19 cellular contexts compared by ENCODE assay signal in the genomic region with DNA sequence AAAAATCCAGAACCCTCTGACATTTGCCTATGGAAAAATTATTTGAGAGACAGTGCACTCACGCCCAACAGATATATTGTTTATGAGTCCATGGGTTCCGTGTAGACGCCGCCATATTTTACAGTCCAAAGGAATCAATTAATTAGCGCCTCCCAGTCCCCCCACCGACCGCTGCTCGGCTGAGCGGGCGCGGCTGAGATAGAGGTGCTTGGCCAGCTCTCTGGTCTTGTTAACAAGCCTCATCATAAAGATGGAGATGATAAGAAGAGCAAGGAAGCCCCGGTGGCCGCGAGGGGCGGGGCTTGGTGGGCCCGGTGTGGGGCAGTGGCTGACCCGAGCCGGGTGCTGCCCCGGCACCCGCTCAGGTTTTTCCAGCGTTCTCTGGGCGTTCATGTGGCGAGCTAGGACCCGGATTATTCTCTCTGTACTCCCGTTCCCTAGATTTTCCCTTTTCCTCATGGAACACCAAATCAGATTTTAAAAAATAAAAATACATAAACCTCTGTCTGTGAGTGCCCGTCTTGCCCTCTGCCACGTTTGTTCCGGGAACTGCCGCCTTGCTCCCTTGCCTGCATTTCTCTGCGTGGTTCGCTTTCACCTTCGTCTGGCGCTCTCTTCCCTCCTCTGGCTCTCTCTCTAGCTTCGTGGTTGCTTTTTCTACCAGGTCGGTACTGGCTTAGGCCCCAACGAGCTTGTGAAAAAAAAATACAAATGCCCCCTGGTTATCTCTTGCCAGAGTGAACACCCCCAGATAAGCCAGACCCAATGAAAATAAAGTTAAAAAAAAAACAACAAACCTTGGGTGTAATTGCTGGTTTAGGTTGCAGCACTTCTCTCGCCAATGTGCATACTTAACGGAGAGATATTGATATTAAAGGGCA. TPM values are rescaled to one million over a fixed set of nuclear protein-coding genes. Genes with fewer than 3 reads are reported as not detected.
DNase-seq lines count a peak whose midpoint lies in the region; ATAC-seq, FAIRE-seq and TF ChIP-seq lines count a peak whose summit lies in the region.
"Had no signal": no experiment of that assay in that cellular context is flagged by ENCODE, and none has a peak within 500 bp of the region (broad histone marks: within the 10 kb centered on the region; RNA-seq: fewer than 3 reads in every experiment).

No MANE protein-coding gene starts in this region.

- H3F3A ChIP-seq in Loucy (ENCODE audit: low read depth), result 0 out of 2 replicates have a peak, but pooled peaks cover 3% of the 10 kb centered on the region

- DNase-seq in ELR (ENCODE audit: low read depth), result peak; percentile 49
- no peak for DNase-seq in endothelial cell of umbilical vein (ENCODE audit: low read depth, low spot score)
- no peak for DNase-seq in gastrocnemius medialis
- no peak for DNase-seq in NCI-H446 treated with DMSO at 0.1 percent for 48 hours (lab: John Stamatoyannopoulos, UW)
- DNase-seq in ACHN, result no peak
- DNase-seq: amniotic stem cell; C1 segment of cervical spinal cord; effector CD8-positive, alpha-beta T cell; left colon; NCI-H1436 treated with DMSO at 0.1 percent for 48 hours; transverse colon had no signal

- H3K79me2 ChIP-seq in Loucy (ENCODE audit: insufficient read depth, low read length), result peaks cover 16% of the 10 kb centered on the region
- no peaks in the 10 kb centered on the region for H3K79me2 ChIP-seq in endothelial cell of umbilical vein (ENCODE audit: control insufficient read depth, insufficient read depth, low read length)

- H3K27ac ChIP-seq in endothelial cell of umbilical vein (ENCODE audit: insufficient read depth, low read depth, low read length), result no peak overlapping the region
- peak overlapping the region; percentile 22 to 74 (median 71) for H3K27ac ChIP-seq in gastrocnemius medialis
- H3K27ac ChIP-seq: pancreas, transverse colon had no signal

- H3K9me1 ChIP-seq in endothelial cell of umbilical vein (replicated peaks; ENCODE audit: control insufficient read depth, extremely low read depth, insufficient read depth, low read length), result no peaks in the 10 kb centered on the region

- H3K4me3 ChIP-seq in Loucy (ENCODE audit: low read length, poor library complexity, severe bottlenecking), result no peak overlapping the region
- H3K4me3 ChIP-seq in endothelial cell of umbilical vein (replicated peaks in 1 of 3; ENCODE audit: insufficient read depth in 1 of 3, low read depth in 1 of 3, low read length in 3 of 3), result no peak overlapping the region
- H3K4me3 ChIP-seq in gastrocnemius medialis, result peak overlapping the region in 2 of 4 donors; percentile 1 to 17
- H3K4me3 ChIP-seq: pancreas, smooth muscle cell, transverse colon had no signal

- peak overlapping the region; percentile 78 for H3K4me2 ChIP-seq in Loucy (ENCODE audit: low read depth, low read length, poor library complexity, severe bottlenecking)
- H3K4me2 ChIP-seq in endothelial cell of umbilical vein (ENCODE audit: insufficient read depth, low read length), result no peak overlapping the region
- H3K4me2 ChIP-seq: smooth muscle cell had no signal

- TF ChIP-seq POLR2A in endothelial cell of umbilical vein (IDR thresholded peaks at IDR 0.05; ENCODE audit: low read depth, low read length) (no peak), gastrocnemius medialis (IDR thresholded peaks at IDR 0.05) (no peak)

- H3K9me3 ChIP-seq in Loucy (ENCODE audit: insufficient read depth, low read depth, low read length) (no peaks in the 10 kb centered on the region), endothelial cell of umbilical vein (replicated peaks; ENCODE audit: control insufficient read depth, insufficient read depth, low read length) (no peaks in the 10 kb centered on the region), gastrocnemius medialis (no peaks in the 10 kb centered on the region)
- H3K9me3 ChIP-seq: pancreas, transverse colon had no signal

- CTCF ChIA-PET in endothelial cell of umbilical vein (lab: Charles Lee), result no interaction called here

- in situ Hi-C loops in gastrocnemius medialis (cut with MboI; ENCODE audit: low sequenced_read_pairs in 4 of 4) (no loop called here), ACHN (cut with HindIII; ENCODE audit: low pct_ligation_motif_present, low pct_unique_long_range_greater_than_20kb, low sequenced_read_pairs) (no loop called here)

- H3K27me3 ChIP-seq in Loucy (ENCODE audit: insufficient read depth, low read length, poor library complexity, severe bottlenecking), result no peaks in the 10 kb centered on the region
- H3K27me3 ChIP-seq in endothelial cell of umbilical vein (ENCODE audit: control insufficient read depth in 2 of 2, insufficient read depth in 2 of 2, low read length in 2 of 2), result peaks cover 89 to 99% of the 10 kb centered on the region in 2 experiments
- H3K27me3 ChIP-seq in gastrocnemius medialis, result peaks cover 86 to 99% (median 90%) of the 10 kb centered on the region in 3 donors

- POLR2A ChIA-PET in endothelial cell of umbilical vein (lab: Charles Lee), result no interaction called here

- intact Hi-C loops in endothelial cell of umbilical vein (cut with micrococcal nuclease), result no loop called here
- intact Hi-C loops in gastrocnemius medialis (cut with DNase I; ENCODE audit: low total_unique reads), result no loop called here

- no TSS peak for BruUV-seq in endothelial cell of umbilical vein (replicated peaks; lab: Mats Ljungman, UMichigan)

- no peaks in the 10 kb centered on the region for H3K9me2 ChIP-seq in Loucy (replicated peaks; ENCODE audit: low read depth, low read length)

- TF ChIP-seq CTCF in Loucy (conservative IDR thresholded peaks at IDR 0.05; ENCODE audit: low read length), result no peak
- TF ChIP-seq CTCF in endothelial cell of umbilical vein (IDR thresholded peaks at IDR 0.05; ENCODE audit: extremely low read depth in 1 of 2, insufficient read depth in 1 of 2, low read depth in 1 of 2, low read length in 2 of 2), result no peak
- no peak for TF ChIP-seq CTCF in gastrocnemius medialis (IDR thresholded peaks at IDR 0.05 in 4 of 5, conservative IDR thresholded peaks at IDR 0.05 in 1 of 5)

- H3K4me1 ChIP-seq in Loucy (ENCODE audit: insufficient read depth, low read length, poor library complexity, severe bottlenecking), result peaks cover 40% of the 10 kb centered on the region
- H3K4me1 ChIP-seq in endothelial cell of umbilical vein (ENCODE audit: control insufficient read depth, extremely low read depth, insufficient read depth, low read length), result no peaks in the 10 kb centered on the region
- H3K4me1 ChIP-seq in gastrocnemius medialis, result peaks cover 0 to 5% of the 10 kb centered on the region in 2 donors
- H3K4me1 ChIP-seq: pancreas had no signal

- no peak overlapping the region for H2AFZ ChIP-seq in Loucy (ENCODE audit: low read length)
- no peak overlapping the region for H2AFZ ChIP-seq in endothelial cell of umbilical vein (ENCODE audit: low read depth, low read length)

- no peak for ATAC-seq in gastrocnemius medialis
- ATAC-seq in HG03095 (IDR thresholded peaks at IDR 0.05; ENCODE audit: unreplicated experiment), result no peak
- ATAC-seq: left colon, pancreas had no signal

- H3K9ac ChIP-seq in Loucy (ENCODE audit: low read depth, low read length, poor library complexity, severe bottlenecking), result peak overlapping the region; percentile 15
- no peak overlapping the region for H3K9ac ChIP-seq in endothelial cell of umbilical vein (replicated peaks; ENCODE audit: extremely low read depth, insufficient read depth, low read length)

- no peaks in the 10 kb centered on the region for H4K20me1 ChIP-seq in Loucy (ENCODE audit: insufficient read depth, low read length, poor library complexity, severe bottlenecking)
- H4K20me1 ChIP-seq in endothelial cell of umbilical vein (replicated peaks; ENCODE audit: control insufficient read depth, extremely low read depth, insufficient read depth, low read length), result no peaks in the 10 kb centered on the region

- no peak for FAIRE-seq in endothelial cell of umbilical vein (lab: Jason Lieb, UNC)
- FAIRE-seq: GM18507, H54, pancreas had no signal

- H3K36me3 ChIP-seq in Loucy (ENCODE audit: insufficient read depth, low read length) (no peaks in the 10 kb centered on the region), endothelial cell of umbilical vein (ENCODE audit: control insufficient read depth in 2 of 2, extremely low read depth in 1 of 2, insufficient read depth in 2 of 2, low read length in 2 of 2) (no peaks in the 10 kb centered on the region), gastrocnemius medialis (no peaks in the 10 kb centered on the region)
- H3K36me3 ChIP-seq: pancreas, transverse colon had no signal

- dilution Hi-C loops in endothelial cell of umbilical vein (cut with MboI; ENCODE audit: extremely low pct_ligation_motif_present, low sequenced_read_pairs), result no loop called here

RNA-seq across cellular contexts. Expression of a gene that starts 9.0 kb away (rescaled TPM):
- total RNA-seq in endothelial cell of umbilical vein, result not detected in 2 replicates
- not detected in 2 replicates for polyA plus RNA-seq in endothelial cell of umbilical vein
- not detected in 2 replicates for polyA plus RNA-seq in endothelial cell of umbilical vein (2011; cell fraction: cytosol; rRNA removed)
- polyA plus RNA-seq in endothelial cell of umbilical vein (2011; cell fraction: nucleus; rRNA removed), result not detected in 2 replicates
- polyA plus RNA-seq in endothelial cell of umbilical vein (2012), result not detected in 2 replicates
- not detected in 2 replicates for polyA minus RNA-seq in endothelial cell of umbilical vein
- not detected for polyA minus RNA-seq in endothelial cell of umbilical vein (2011; cell fraction: cytosol; rRNA and poly(A)+ RNA removed)
- polyA minus RNA-seq in endothelial cell of umbilical vein (2011; cell fraction: nucleus; rRNA and poly(A)+ RNA removed), result not detected in 2 replicates
- total RNA-seq in gastrocnemius medialis, result not detected
- total RNA-seq: left colon, mucosa of gallbladder, pancreas, RPMI7951, smooth muscle cell, transverse colon had no signal
- polyA plus RNA-seq: pancreas had no signal

RNA-seq across cellular contexts. Expression of a gene that starts 9.3 kb away (rescaled TPM):
- total RNA-seq in endothelial cell of umbilical vein (not detected in 2 replicates), gastrocnemius medialis (1 to 10 TPM in 1 of 4 donors, under 1 TPM in 3; 0.24 to 1.1 (median 0.44) TPM)
- not detected in 2 replicates for polyA plus RNA-seq in endothelial cell of umbilical vein
- not detected in 2 replicates for polyA plus RNA-seq in endothelial cell of umbilical vein (2011; cell fraction: cytosol; rRNA removed)
- not detected in 2 replicates for polyA plus RNA-seq in endothelial cell of umbilical vein (2011; cell fraction: nucleus; rRNA removed)
- polyA plus RNA-seq in endothelial cell of umbilical vein (2012), result not detected in 2 replicates
- polyA minus RNA-seq in endothelial cell of umbilical vein, result not detected in 2 replicates
- polyA minus RNA-seq in endothelial cell of umbilical vein (2011; cell fraction: cytosol; rRNA and poly(A)+ RNA removed), result 9.5 TPM
- polyA minus RNA-seq in endothelial cell of umbilical vein (2011; cell fraction: nucleus; rRNA and poly(A)+ RNA removed), result not detected in 2 replicates
- total RNA-seq: left colon, mucosa of gallbladder, pancreas, transverse colon had no signal
- polyA plus RNA-seq: pancreas had no signal

RNA-seq across cellular contexts. Expression of a gene that starts 11.1 kb away (rescaled TPM):
- total RNA-seq in endothelial cell of umbilical vein (not detected in 2 replicates), gastrocnemius medialis (under 1 TPM in 3 of 4 donors, not detected in 1; 0.35 to 0.83 (median 0.56) TPM)
- not detected in 2 replicates for polyA plus RNA-seq in endothelial cell of umbilical vein
- not detected in 2 replicates for polyA plus RNA-seq in endothelial cell of umbilical vein (2011; cell fraction: cytosol; rRNA removed)
- polyA plus RNA-seq in endothelial cell of umbilical vein (2011; cell fraction: nucleus; rRNA removed), result not detected in 2 replicates
- not detected in 2 replicates for polyA plus RNA-seq in endothelial cell of umbilical vein (2012)
- polyA minus RNA-seq in endothelial cell of umbilical vein, result not detected in 2 replicates
- 1.0 TPM for polyA minus RNA-seq in endothelial cell of umbilical vein (2011; cell fraction: cytosol; rRNA and poly(A)+ RNA removed)
- polyA minus RNA-seq in endothelial cell of umbilical vein (2011; cell fraction: nucleus; rRNA and poly(A)+ RNA removed), result not detected in 2 replicates
- total RNA-seq: left colon, mucosa of gallbladder, pancreas, RPMI7951, smooth muscle cell, transverse colon had no signal
- polyA plus RNA-seq: pancreas had no signal

RNA-seq across cellular contexts. Expression of a gene that starts 21.3 kb away (rescaled TPM):
- total RNA-seq in endothelial cell of umbilical vein, result 0.44 TPM in 1 of 2 replicates, not detected in the other
- polyA plus RNA-seq in endothelial cell of umbilical vein, result 0.18 TPM in 2 replicates
- polyA plus RNA-seq in endothelial cell of umbilical vein (2011; cell fraction: cytosol; rRNA removed), result 0.13 and 0.18 TPM in 2 replicates
- 0.08 TPM in 1 of 2 replicates, not detected in the other for polyA plus RNA-seq in endothelial cell of umbilical vein (2011; cell fraction: nucleus; rRNA removed)
- polyA plus RNA-seq in endothelial cell of umbilical vein (2012), result 5.7 and 6.5 TPM in 2 replicates
- polyA minus RNA-seq in endothelial cell of umbilical vein, result not detected in 2 replicates
- polyA minus RNA-seq in endothelial cell of umbilical vein (2011; cell fraction: cytosol; rRNA and poly(A)+ RNA removed), result 38.5 TPM
- not detected in 2 replicates for polyA minus RNA-seq in endothelial cell of umbilical vein (2011; cell fraction: nucleus; rRNA and poly(A)+ RNA removed)
- total RNA-seq in gastrocnemius medialis, result 10 to 100 TPM; 23.9 to 48.3 (median 40.3) TPM
- total RNA-seq: left colon, mucosa of gallbladder, smooth muscle cell, transverse colon had no signal

RNA-seq across cellular contexts. Expression of a gene that starts 25.0 kb away (rescaled TPM):
- total RNA-seq in endothelial cell of umbilical vein (not detected in 2 replicates), gastrocnemius medialis (under 1 TPM in 2 of 4 donors, not detected in 2; 0.10 to 0.33 TPM)
- not detected in 2 replicates for polyA plus RNA-seq in endothelial cell of umbilical vein
- not detected in 2 replicates for polyA plus RNA-seq in endothelial cell of umbilical vein (2011; cell fraction: cytosol; rRNA removed)
- not detected in 2 replicates for polyA plus RNA-seq in endothelial cell of umbilical vein (2011; cell fraction: nucleus; rRNA removed)
- not detected in 2 replicates for polyA plus RNA-seq in endothelial cell of umbilical vein (2012)
- not detected in 2 replicates for polyA minus RNA-seq in endothelial cell of umbilical vein
- 9.8 TPM for polyA minus RNA-seq in endothelial cell of umbilical vein (2011; cell fraction: cytosol; rRNA and poly(A)+ RNA removed)
- polyA minus RNA-seq in endothelial cell of umbilical vein (2011; cell fraction: nucleus; rRNA and poly(A)+ RNA removed), result not detected in 2 replicates
- total RNA-seq: left colon, mucosa of gallbladder, transverse colon had no signal
- polyA plus RNA-seq: pancreas had no signal
